27 cellular contexts compared by ENCODE assay signal in the genomic region with DNA sequence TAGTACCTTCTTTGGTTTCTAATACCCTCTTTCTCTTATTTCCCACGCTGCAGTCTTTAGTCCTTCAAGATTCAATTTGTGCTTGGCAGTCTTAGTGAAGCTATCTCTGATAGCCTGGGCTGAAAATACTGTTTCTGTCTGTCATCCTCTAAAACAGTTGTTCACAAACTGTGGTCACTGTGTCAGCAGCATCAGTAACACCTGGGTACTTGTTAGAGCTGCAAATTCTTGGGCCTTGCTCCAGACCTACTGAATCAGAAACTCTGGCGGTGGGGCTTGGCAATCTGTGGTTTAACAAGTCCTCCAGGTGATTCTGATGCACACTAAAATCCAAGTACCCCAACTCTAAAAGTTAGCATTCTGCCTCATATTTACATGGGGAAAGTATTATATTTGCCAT.
"Had no signal": no experiment of that assay in that cellular context is flagged by ENCODE, and none has a peak within 500 bp of the region (broad histone marks: within the 10 kb centered on the region; RNA-seq: fewer than 3 reads in every experiment).

No MANE protein-coding gene starts in this region.

- H3K9ac ChIP-seq: neural progenitor cell, parathyroid adenoma had no signal

- H3K27me3 ChIP-seq: hepatocyte, neural progenitor cell, neutrophil, stomach, testis, thyroid gland, transverse colon, upper lobe of left lung had no signal

- H3K9me3 Mint-ChIP-seq: neural progenitor cell had no signal

- H3K36me3 ChIP-seq: neural progenitor cell, neutrophil, stomach, thyroid gland, transverse colon, upper lobe of left lung had no signal

- H3K4me2 ChIP-seq: hepatocyte, neural progenitor cell had no signal

- H3K9me3 ChIP-seq: neutrophil, psoas muscle, stomach, testis, thyroid gland, transverse colon, upper lobe of left lung had no signal

- H2AFZ ChIP-seq: hepatocyte, neural progenitor cell, parathyroid adenoma had no signal

- DNase-seq: islet precursor cell; mesendoderm; naive B cell; natural killer cell; nephron progenitor cell; occipital lobe; psoas muscle; stimulated activated CD4-positive, alpha-beta T cell treated with anti-CD3 and anti-CD28 coated beads, Interleukin-12 subunit alpha, Interleukin-12 subunit beta, amount 100 ng/mL, for 4 hours; stimulated activated CD4-positive, alpha-beta T cell treated with anti-CD3 and anti-CD28 coated beads, Interleukin-15, amount 100 ng/mL, for 24 hours; stimulated activated CD4-positive, alpha-beta T cell treated with anti-CD3 and anti-CD28 coated beads, Interleukin-2, amount 100 ng/mL, for 24 hours; stimulated activated CD4-positive, alpha-beta T cell treated with anti-CD3 and anti-CD28 coated beads, Interleukin-4, amount 100 ng/mL, for 1 hour; stimulated activated naive B cell treated with anti-CD40 and anti-IgM and Interleukin-4, amounts not matched to agents 10 μg/mL and 1 μg/mL and 100 μg/mL, for 72 hours; stimulated activated naive CD8-positive, alpha-beta T cell treated with anti-CD3 and anti-CD28 coated beads, Interleukin-15, Interleukin-2, amounts not matched to agents 100 U/mL and 50 U/mL, for 24 hours; stomach; testis; thyroid gland; transverse colon; upper lobe of left lung had no signal

- H3K4me1 ChIP-seq: neural progenitor cell, parathyroid adenoma, psoas muscle, stomach, testis, thyroid gland, transverse colon, upper lobe of left lung had no signal

- H3K4me3 Mint-ChIP-seq: mesothelial cell of epicardium; naive B cell; natural killer cell; nephron progenitor cell; neural progenitor cell; stimulated activated naive B cell treated with anti-CD40 and anti-IgM and Interleukin-4, amounts not matched to agents 10 μg/mL and 1 μg/mL and 100 μg/mL, for 72 hours had no signal

- H3K4me3 ChIP-seq: hepatocyte, lung, neural progenitor cell, psoas muscle, skin epidermis, stomach, testis, thyroid gland, transverse colon, upper lobe of left lung had no signal

- ATAC-seq: left lobe of liver; natural killer cell; psoas muscle; sciatic nerve; stimulated activated naive B cell treated with anti-CD40 and anti-IgM and Interleukin-4, amounts not matched to agents 10 μg/mL and 1 μg/mL and 100 μg/mL, for 72 hours; stimulated activated naive CD8-positive, alpha-beta T cell treated with anti-CD3 and anti-CD28 coated beads, Interleukin-15, Interleukin-2, amounts not matched to agents 100 U/mL and 50 U/mL, for 24 hours had no signal

- H3K27me3 Mint-ChIP-seq: naive B cell; stimulated activated naive B cell treated with anti-CD40 and anti-IgM and Interleukin-4, amounts not matched to agents 10 μg/mL and 1 μg/mL and 100 μg/mL, for 72 hours had no signal

- H3K27ac Mint-ChIP-seq: mesothelial cell of epicardium; naive B cell; natural killer cell; nephron progenitor cell; neural progenitor cell; stimulated activated naive B cell treated with anti-CD40 and anti-IgM and Interleukin-4, amounts not matched to agents 10 μg/mL and 1 μg/mL and 100 μg/mL, for 72 hours had no signal

- H3K36me3 Mint-ChIP-seq: mesothelial cell of epicardium; naive B cell; neural progenitor cell; stimulated activated naive B cell treated with anti-CD40 and anti-IgM and Interleukin-4, amounts not matched to agents 10 μg/mL and 1 μg/mL and 100 μg/mL, for 72 hours had no signal

- H3K79me2 ChIP-seq: hepatocyte, parathyroid adenoma had no signal

- H3K4me1 Mint-ChIP-seq: naive B cell; natural killer cell; neural progenitor cell; stimulated activated naive B cell treated with anti-CD40 and anti-IgM and Interleukin-4, amounts not matched to agents 10 μg/mL and 1 μg/mL and 100 μg/mL, for 72 hours had no signal

- H3K27ac ChIP-seq: hepatocyte, neural progenitor cell, neutrophil, parathyroid adenoma, psoas muscle, skin epidermis, stomach, testis, thyroid gland, transverse colon, upper lobe of left lung had no signal
